In genomic region chr9:127081250-127082185, GRCh38 we compare ENCODE assay signal across 16 cellular contexts. TPM values are rescaled to one million over a fixed set of nuclear protein-coding genes. Genes with fewer than 3 reads are reported as not detected.
DNase-seq lines count a peak whose midpoint lies in the region; ATAC-seq and TF ChIP-seq lines count a peak whose summit lies in the region.
"Had no signal": no experiment of that assay in that cellular context is flagged by ENCODE, and none has a peak within 500 bp of the region (broad histone marks: within the 10 kb centered on the region; RNA-seq: fewer than 3 reads in every experiment).

No MANE protein-coding gene starts in this region.

- H4K20me1 ChIP-seq in GM23248 (ENCODE audit: insufficient read depth), result no peaks in the 10 kb centered on the region

- TF ChIP-seq POLR2A in sigmoid colon (IDR thresholded peaks at IDR 0.05), result no peak

- no peaks in the 10 kb centered on the region for H3K79me2 ChIP-seq in GM23248 (ENCODE audit: insufficient read depth)

- H3K9ac ChIP-seq in GM23248, result no peak overlapping the region

- H3K4me1 ChIP-seq in GM23248 (ENCODE audit: insufficient read depth) (no peaks in the 10 kb centered on the region), right cardiac atrium (ENCODE audit: control insufficient read depth, insufficient read depth, low read length) (peaks cover 16% of the 10 kb centered on the region), sigmoid colon (peaks cover 0 to 2% (median 0%) of the 10 kb centered on the region in 4 donors)

- H3F3A ChIP-seq in GM23248 (ENCODE audit: insufficient read depth), result no peaks in the 10 kb centered on the region

- ATAC-seq in right cardiac atrium, result peak; percentile 23 to 40
- ATAC-seq in GM18861 (IDR thresholded peaks at IDR 0.05; ENCODE audit: unreplicated experiment), result no peak
- ATAC-seq: Panc1 had no signal

- H3K36me3 ChIP-seq in GM23248 (ENCODE audit: low read depth) (no peaks in the 10 kb centered on the region), sigmoid colon (no peaks in the 10 kb centered on the region)
- H3K36me3 ChIP-seq: HAP-1 had no signal

- in situ Hi-C loops in GM23248 (cut with MboI), result no loop called here

- H3K9me2 ChIP-seq in GM23248 (ENCODE audit: insufficient read depth), result no peaks in the 10 kb centered on the region

- H3K27ac ChIP-seq in GM23248, result no peak overlapping the region
- no peak overlapping the region for H3K27ac ChIP-seq in right cardiac atrium (ENCODE audit: low read length)
- H3K27ac ChIP-seq in sigmoid colon, result no peak overlapping the region

- DNase-seq in AG20443 (ENCODE audit: low spot score) (peak; percentile 37), GM23248 (peak; percentile 14), right cardiac atrium (no peak), sigmoid colon (peak; percentile 49), NCI-H1436 (lab: John Stamatoyannopoulos, UW) (no peak), NCI-H146 treated with DMSO at 0.1 percent for 48 hours (lab: John Stamatoyannopoulos, UW; ENCODE audit: unreplicated experiment) (no peak)
- DNase-seq: ACHN, DMS 273 treated with DMSO at 0.1 percent for 48 hours, DND-41, NCI-H1092 treated with DMSO at 0.1 percent for 48 hours, NCI-H1694, NCI-H2081 treated with DMSO at 0.1 percent for 48 hours had no signal

- 55 to 60% methylated on average over 8 of the region's 8 CpGs for WGBS in GM23248 (ENCODE audit: low coverage in 1 of 2, low lambda C conversion rate in 2 of 2, missing lambda C conversion rate in 2 of 2), 2 experiments
- WGBS in right cardiac atrium, result 84% methylated on average over 8 of the region's 8 CpGs
- 93 to 96% methylated on average over 8 of the region's 8 CpGs for WGBS in sigmoid colon, 2 donors

- no peaks in the 10 kb centered on the region for H3K27me3 ChIP-seq in GM23248 (replicated peaks; ENCODE audit: insufficient read depth)
- H3K27me3 ChIP-seq in right cardiac atrium (ENCODE audit: control insufficient read depth, insufficient read depth), result no peaks in the 10 kb centered on the region
- H3K27me3 ChIP-seq in sigmoid colon, result no peaks in the 10 kb centered on the region

- H2AFZ ChIP-seq in GM23248, result no peak overlapping the region

- H3K4me3 ChIP-seq in GM23248 (no peak overlapping the region), right cardiac atrium (ENCODE audit: low read length) (no peak overlapping the region), sigmoid colon (no peak overlapping the region)
- H3K4me3 ChIP-seq: HAP-1 had no signal

- no peak for TF ChIP-seq CTCF in sigmoid colon (IDR thresholded peaks at IDR 0.05)

- H3K4me2 ChIP-seq in GM23248 (ENCODE audit: unreplicated experiment), result no peak overlapping the region

- intact Hi-C loops in right cardiac atrium (cut with DNase I) (no loop called here), sigmoid colon (cut with DNase I) (no loop called here)

- no peaks in the 10 kb centered on the region for H3K9me3 ChIP-seq in GM23248 (ENCODE audit: low read depth)
- H3K9me3 ChIP-seq in right cardiac atrium (ENCODE audit: control insufficient read depth, low read length), result no peaks in the 10 kb centered on the region
- H3K9me3 ChIP-seq in sigmoid colon, result no peaks in the 10 kb centered on the region
- H3K9me3 ChIP-seq: HAP-1 had no signal

- TF ChIP-seq EP300 in sigmoid colon (IDR thresholded peaks at IDR 0.05), result no peak

RNA-seq across cellular contexts. Expression of gene ANGPTL2, which starts 40.9 kb away (rescaled TPM):
- total RNA-seq in GM23248 (2014; rRNA removed; shearing (Covaris generic)), result 9.0 and 12.3 TPM in 2 replicates
- 8.8 and 9.5 TPM in 2 replicates for polyA plus RNA-seq in GM23248 (2016; fragmentation: Nextera tagmentation; extraction: Ambion mirVana)
- total RNA-seq in right cardiac atrium, result 10 to 100 TPM; 33.8 to 69.5 (median 47.2) TPM
- 26.7 TPM for polyA plus RNA-seq in right cardiac atrium
- 100 to 1,000 TPM in 1 of 4 donors, 10 to 100 TPM in 3; 50.5 to 112 (median 78.8) TPM for total RNA-seq in sigmoid colon
- 10 to 100 TPM in 1 of 3 donors, 1 to 10 TPM in 1, under 1 TPM in 1; 0.69 to 14.7 (median 9.6) TPM for polyA plus RNA-seq in sigmoid colon
- polyA plus RNA-seq: CD14-positive monocyte had no signal

Comparison
In these comparisons a context has a peak if more than half of its experiments do, and no peak if none do; other contexts are left out.
1. DNase-seq: peak in AG20443 (single experiment), GM23248 (single experiment) and sigmoid colon (single experiment); none in right cardiac atrium (0 of 3), NCI-H1436 (single experiment) and NCI-H146 treated with DMSO at 0.1 percent for 48 hours (single experiment).